8 cellular contexts compared by ENCODE assay signal in the genomic region with DNA sequence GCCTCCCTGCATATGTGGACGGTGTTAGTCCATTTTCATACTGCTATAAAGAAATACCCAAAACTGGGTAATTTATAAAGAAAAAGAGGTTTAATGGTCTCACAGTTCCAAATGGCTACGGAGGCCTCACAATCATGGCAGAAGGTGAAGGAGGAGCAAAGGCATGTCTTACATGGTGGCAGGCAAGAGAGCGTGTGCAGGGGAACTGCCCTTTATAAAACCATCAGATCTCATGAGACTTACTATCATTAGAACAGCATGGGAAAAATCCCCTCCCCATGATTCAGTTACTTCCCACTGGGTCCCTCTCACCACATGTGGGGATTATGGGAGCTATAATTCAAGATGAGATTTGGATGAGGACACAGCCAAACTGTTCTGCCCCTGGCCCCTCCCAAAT. TPM values are rescaled to one million over a fixed set of nuclear protein-coding genes. Genes with fewer than 3 reads are reported as not detected.
A peak's percentile ranks its signal among the peaks of the same experiment; 100 is the strongest.
DNase-seq lines count a peak whose midpoint lies in the region; ATAC-seq and TF ChIP-seq lines count a peak whose summit lies in the region.
"Not testable (repeated sequence)": the region's sequence is repeated elsewhere in the genome, so short reads cannot be mapped to it uniquely, and the experiment has no call there.

No MANE protein-coding gene starts in this region.

- peaks cover 23% of the 10 kb centered on the region for H3K79me1 ChIP-seq in mesenchymal stem cell (replicated peaks; ENCODE audit: low read length, poor library complexity, severe bottlenecking)

- H3K4me2 ChIP-seq in Karpas-422 (ENCODE audit: low read depth, low read length, poor library complexity, severe bottlenecking) = peak overlapping the region; percentile 97
- not testable (repeated sequence) for H3K4me2 ChIP-seq in mesenchymal stem cell (ENCODE audit: low read length, poor library complexity, severe bottlenecking)

- H4K20me1 ChIP-seq in Karpas-422 (ENCODE audit: insufficient read depth, low read depth, low read length) = not testable (repeated sequence)

- not testable (repeated sequence) for H3K9me2 ChIP-seq in Karpas-422 (replicated peaks; ENCODE audit: insufficient read depth, low read length)

- peaks cover 31% of the 10 kb centered on the region for H3K79me2 ChIP-seq in Karpas-422 (ENCODE audit: low read length)

- TF ChIP-seq CTCF in Caco-2 (IDR thresholded peaks at IDR 0.05; ENCODE audit: insufficient read depth in 1 of 2, low read depth in 1 of 2, low read length in 1 of 2, severe bottlenecking in 1 of 2, unreplicated experiment in 1 of 2); WTC11 (IDR thresholded peaks at IDR 0.05); endothelial cell (IDR thresholded peaks at IDR 0.05; ENCODE audit: unreplicated experiment); retinal pigment epithelial cell (conservative IDR thresholded peaks at IDR 0.05; ENCODE audit: low read depth, low read length); vagina (IDR thresholded peaks at IDR 0.05): not testable (repeated sequence)

- not testable (repeated sequence) for BruUV-seq in Caco-2 (replicated peaks; lab: Mats Ljungman, UMichigan)

- not testable (repeated sequence) for H3K18ac ChIP-seq in mesenchymal stem cell (ENCODE audit: low read depth in 1 of 2, low read length in 2 of 2)

- not testable (repeated sequence) for H3K23ac ChIP-seq in mesenchymal stem cell (ENCODE audit: low read length in 2 of 2)

- not testable (repeated sequence) for H3K27me3 ChIP-seq in Caco-2 (replicated peaks; ENCODE audit: control insufficient read depth, insufficient read depth, low read length); Karpas-422 (ENCODE audit: low read length); adipocyte (replicated peaks; ENCODE audit: control insufficient read depth, insufficient read depth, low read length); mesenchymal stem cell (ENCODE audit: control insufficient read depth in 1 of 2, insufficient read depth in 1 of 2, low read length in 2 of 2); vagina

- H2BK120ac ChIP-seq in mesenchymal stem cell (ENCODE audit: low read depth, low read length) = not testable (repeated sequence)

- H3K27ac Mint-ChIP-seq in Caco-2 (ENCODE audit: unreplicated experiment); WTC11; endothelial cell (ENCODE audit: unreplicated experiment): not testable (repeated sequence)

- H3K4me1 ChIP-seq in Caco-2; mesenchymal stem cell (ENCODE audit: control insufficient read depth, insufficient read depth, low read depth, low read length): not testable (repeated sequence)
- H3K4me1 ChIP-seq in Karpas-422 (ENCODE audit: low read length) = peaks cover 14% of the 10 kb centered on the region
- peaks cover 56% of the 10 kb centered on the region for H3K4me1 ChIP-seq in adipocyte (ENCODE audit: control insufficient read depth, insufficient read depth, low read length)
- H3K4me1 ChIP-seq in vagina = peaks cover 38% of the 10 kb centered on the region

- H4K91ac ChIP-seq in mesenchymal stem cell (ENCODE audit: low read length) = not testable (repeated sequence)

- peak overlapping the region; percentile 61 for H3K4me3 ChIP-seq in Caco-2 (ENCODE audit: low read depth, low read length)
- H3K4me3 ChIP-seq in Karpas-422 (ENCODE audit: low read length) = peak overlapping the region; percentile 83
- H3K4me3 ChIP-seq in adipocyte (ENCODE audit: low read length) = peak overlapping the region; percentile 95
- H3K4me3 ChIP-seq in mesenchymal stem cell (ENCODE audit: insufficient read depth in 1 of 2, low read depth in 1 of 2, low read length in 2 of 2) = peak overlapping the region in 1 of 2 experiments; percentile 94
- peak overlapping the region; percentile 100 for H3K4me3 ChIP-seq in retinal pigment epithelial cell (ENCODE audit: low read length)
- peak overlapping the region; percentile 78 to 87 for H3K4me3 ChIP-seq in vagina

- not testable (repeated sequence) for DNase-seq in Caco-2; Karpas-422; WTC11 (ENCODE audit: low spot score); adipocyte (ENCODE audit: low read depth); endothelial cell (ENCODE audit: low spot score); mesenchymal stem cell; retinal pigment epithelial cell (ENCODE audit: low read depth); vagina (ENCODE audit: extremely low spot score in 2 of 2)

- H3K4me3 Mint-ChIP-seq in Caco-2 (ENCODE audit: unreplicated experiment) (peak overlapping the region; percentile 100), WTC11 (peak overlapping the region; percentile 100), endothelial cell (ENCODE audit: unreplicated experiment) (peak overlapping the region; percentile 100)

- POLR2A ChIA-PET in Caco-2 (lab: Charles Lee); WTC11 (lab: Charles Lee): not testable (repeated sequence)

- H3K36me3 Mint-ChIP-seq in Caco-2 (ENCODE audit: insufficient read depth, unreplicated experiment) (peaks cover 39% of the 10 kb centered on the region), WTC11 (peaks cover 48% of the 10 kb centered on the region), endothelial cell (ENCODE audit: low read depth, unreplicated experiment) (peaks cover 28% of the 10 kb centered on the region)

- not testable (repeated sequence) for H3K27me3 Mint-ChIP-seq in Caco-2 (ENCODE audit: insufficient read depth, unreplicated experiment); WTC11 (ENCODE audit: low read depth); endothelial cell (ENCODE audit: unreplicated experiment)

- H3K27ac ChIP-seq in Karpas-422 (ENCODE audit: low read length); mesenchymal stem cell (ENCODE audit: low read length, poor library complexity, severe bottlenecking); vagina: not testable (repeated sequence)

- not testable (repeated sequence) for H3K9me3 Mint-ChIP-seq in Caco-2 (ENCODE audit: unreplicated experiment); endothelial cell (ENCODE audit: unreplicated experiment)
- peaks cover 23% of the 10 kb centered on the region for H3K9me3 Mint-ChIP-seq in WTC11

- H2BK5ac ChIP-seq in mesenchymal stem cell (ENCODE audit: low read depth, low read length, poor library complexity, severe bottlenecking) = not testable (repeated sequence)

- not testable (repeated sequence) for TF ChIP-seq POLR2A in vagina (IDR thresholded peaks at IDR 0.05)

- H3K4ac ChIP-seq in mesenchymal stem cell (ENCODE audit: low read depth in 1 of 2, low read length in 2 of 2) = not testable (repeated sequence)

- H3K14ac ChIP-seq in mesenchymal stem cell (ENCODE audit: low read length in 2 of 2) = not testable (repeated sequence)

- ATAC-seq in WTC11 = not testable (repeated sequence)

- H2BK12ac ChIP-seq in mesenchymal stem cell (ENCODE audit: low read length in 2 of 2) = not testable (repeated sequence)

- not testable (repeated sequence) for H4K8ac ChIP-seq in mesenchymal stem cell (ENCODE audit: low read length)

- CTCF ChIA-PET in Caco-2 (lab: Charles Lee); WTC11 (lab: Charles Lee): not testable (repeated sequence)

- 100% methylated on average over 1 of the region's 3 CpGs for WGBS in mesenchymal stem cell

- H3K9me3 ChIP-seq in Caco-2; Karpas-422 (ENCODE audit: low read length); adipocyte (ENCODE audit: control insufficient read depth, low read length); mesenchymal stem cell (ENCODE audit: control insufficient read depth, low read length); vagina: not testable (repeated sequence)

- H2AK5ac ChIP-seq in mesenchymal stem cell (ENCODE audit: low read length, severe bottlenecking) = not testable (repeated sequence)

- H2BK15ac ChIP-seq in mesenchymal stem cell (ENCODE audit: low read depth, poor library complexity, severe bottlenecking) = not testable (repeated sequence)

- not testable (repeated sequence) for H2AFZ ChIP-seq in Karpas-422 (ENCODE audit: low read length); mesenchymal stem cell (ENCODE audit: low read depth, low read length)

- not testable (repeated sequence) for H3K4me1 Mint-ChIP-seq in Caco-2 (ENCODE audit: low read depth, unreplicated experiment)
- H3K4me1 Mint-ChIP-seq in WTC11 (peaks cover 26% of the 10 kb centered on the region), endothelial cell (ENCODE audit: unreplicated experiment) (peaks cover 25% of the 10 kb centered on the region)

- intact Hi-C loops in Caco-2 (cut with micrococcal nuclease; ENCODE audit: unreplicated experiment); vagina (cut with DNase I): not testable (repeated sequence)

- H3K36me3 ChIP-seq in Caco-2 (ENCODE audit: control insufficient read depth, insufficient read depth, low read length) = not testable (repeated sequence)
- H3K36me3 ChIP-seq in Karpas-422 (ENCODE audit: insufficient read depth, low read length) = peaks cover 18% of the 10 kb centered on the region; the same call in 1 of the 2 replicates
- peaks cover 20% of the 10 kb centered on the region for H3K36me3 ChIP-seq in adipocyte (ENCODE audit: control insufficient read depth, insufficient read depth, low read length, severe bottlenecking)
- peaks cover 4 to 26% of the 10 kb centered on the region in 2 experiments for H3K36me3 ChIP-seq in mesenchymal stem cell (ENCODE audit: control insufficient read depth in 1 of 2, insufficient read depth in 2 of 2, low read depth in 1 of 2, low read length in 2 of 2)
- peaks cover 0 to 15% of the 10 kb centered on the region in 2 donors for H3K36me3 ChIP-seq in vagina

- H3K9ac ChIP-seq in Karpas-422 (ENCODE audit: low read length) (peak overlapping the region; percentile 83), adipocyte (ENCODE audit: low read length) (peak overlapping the region; percentile 89), mesenchymal stem cell (ENCODE audit: low read length) (peak overlapping the region; percentile 95)

RNA-seq across cellular contexts. Expression of a gene that starts 1.3 kb away (rescaled TPM):
- total RNA-seq in Caco-2 (2022) (11.1 and 11.8 TPM in 2 replicates), WTC11 (2021) (18.5 to 23.7 TPM (median 21.0 TPM) in 3 replicates), endothelial cell (ENCODE audit: unreplicated experiment) (13.1 TPM), vagina (10.6 TPM)
- 5.2 and 7.1 TPM in 2 replicates for total RNA-seq in Karpas-422 (2014; rRNA removed; shearing (Covaris generic); ENCODE audit: low replicate concordance)
- polyA plus RNA-seq in mesenchymal stem cell (2013, experiment 1 of 2) = 16.3 TPM
- 15.8 TPM for polyA plus RNA-seq in mesenchymal stem cell (2013, experiment 2 of 2)

RNA-seq across cellular contexts. Expression of a gene that starts 1.4 kb away (rescaled TPM):
- total RNA-seq in Caco-2 (2022) (41.9 and 48.1 TPM in 2 replicates), WTC11 (2021) (40.0 to 44.9 TPM (median 42.4 TPM) in 3 replicates), endothelial cell (ENCODE audit: unreplicated experiment) (17.5 TPM), vagina (8.1 TPM)
- total RNA-seq in Karpas-422 (2014; rRNA removed; shearing (Covaris generic); ENCODE audit: low replicate concordance) = 52.7 and 58.9 TPM in 2 replicates
- polyA plus RNA-seq in mesenchymal stem cell (2013, experiment 1 of 2) = 9.2 TPM
- polyA plus RNA-seq in mesenchymal stem cell (2013, experiment 2 of 2) = 9.0 TPM
